ENCODE assay signal across 1 cellular context in genomic region chr12:51388826-51389225, GRCh38.
TF ChIP-seq lines count a peak whose summit lies in the region.

No MANE protein-coding gene starts in this region.

TF ChIP-seq in GM12878, 131 proteins besides CTCF, POLR2A, EP300 and RAD21:
- TF ChIP-seq ATF7 (IDR thresholded peaks at IDR 0.05; ENCODE audit: low read depth) (no peak), SREBF2 (IDR thresholded peaks at IDR 0.05; ENCODE audit: low read length) (no peak), RAD51 (IDR thresholded peaks at IDR 0.05) (no peak), ZNF622 (IDR thresholded peaks at IDR 0.05) (no peak), TAF1 (IDR thresholded peaks at IDR 0.05; ENCODE audit: borderline replicate concordance, low read depth, low read length) (no peak), JUND (IDR thresholded peaks at IDR 0.05; ENCODE audit: low read depth, low read length) (no peak), IKZF2 (IDR thresholded peaks at IDR 0.05) (no peak), CREM (IDR thresholded peaks at IDR 0.05; ENCODE audit: low read depth) (no peak), SUPT20H (IDR thresholded peaks at IDR 0.05; ENCODE audit: borderline replicate concordance, control insufficient read depth, low read depth, low read length) (no peak), SKIL (IDR thresholded peaks at IDR 0.05; ENCODE audit: low read depth, poor library complexity, severe bottlenecking) (no peak), ZSCAN29 (IDR thresholded peaks at IDR 0.05) (no peak)
- TF ChIP-seq, protein P1, sequence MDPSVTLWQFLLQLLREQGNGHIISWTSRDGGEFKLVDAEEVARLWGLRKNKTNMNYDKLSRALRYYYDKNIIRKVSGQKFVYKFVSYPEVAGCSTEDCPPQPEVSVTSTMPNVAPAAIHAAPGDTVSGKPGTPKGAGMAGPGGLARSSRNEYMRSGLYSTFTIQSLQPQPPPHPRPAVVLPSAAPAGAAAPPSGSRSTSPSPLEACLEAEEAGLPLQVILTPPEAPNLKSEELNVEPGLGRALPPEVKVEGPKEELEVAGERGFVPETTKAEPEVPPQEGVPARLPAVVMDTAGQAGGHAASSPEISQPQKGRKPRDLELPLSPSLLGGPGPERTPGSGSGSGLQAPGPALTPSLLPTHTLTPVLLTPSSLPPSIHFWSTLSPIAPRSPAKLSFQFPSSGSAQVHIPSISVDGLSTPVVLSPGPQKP (IDR thresholded peaks at IDR 0.05; ENCODE audit: low read depth, low read length), result no peak
- TF ChIP-seq, protein P2, sequence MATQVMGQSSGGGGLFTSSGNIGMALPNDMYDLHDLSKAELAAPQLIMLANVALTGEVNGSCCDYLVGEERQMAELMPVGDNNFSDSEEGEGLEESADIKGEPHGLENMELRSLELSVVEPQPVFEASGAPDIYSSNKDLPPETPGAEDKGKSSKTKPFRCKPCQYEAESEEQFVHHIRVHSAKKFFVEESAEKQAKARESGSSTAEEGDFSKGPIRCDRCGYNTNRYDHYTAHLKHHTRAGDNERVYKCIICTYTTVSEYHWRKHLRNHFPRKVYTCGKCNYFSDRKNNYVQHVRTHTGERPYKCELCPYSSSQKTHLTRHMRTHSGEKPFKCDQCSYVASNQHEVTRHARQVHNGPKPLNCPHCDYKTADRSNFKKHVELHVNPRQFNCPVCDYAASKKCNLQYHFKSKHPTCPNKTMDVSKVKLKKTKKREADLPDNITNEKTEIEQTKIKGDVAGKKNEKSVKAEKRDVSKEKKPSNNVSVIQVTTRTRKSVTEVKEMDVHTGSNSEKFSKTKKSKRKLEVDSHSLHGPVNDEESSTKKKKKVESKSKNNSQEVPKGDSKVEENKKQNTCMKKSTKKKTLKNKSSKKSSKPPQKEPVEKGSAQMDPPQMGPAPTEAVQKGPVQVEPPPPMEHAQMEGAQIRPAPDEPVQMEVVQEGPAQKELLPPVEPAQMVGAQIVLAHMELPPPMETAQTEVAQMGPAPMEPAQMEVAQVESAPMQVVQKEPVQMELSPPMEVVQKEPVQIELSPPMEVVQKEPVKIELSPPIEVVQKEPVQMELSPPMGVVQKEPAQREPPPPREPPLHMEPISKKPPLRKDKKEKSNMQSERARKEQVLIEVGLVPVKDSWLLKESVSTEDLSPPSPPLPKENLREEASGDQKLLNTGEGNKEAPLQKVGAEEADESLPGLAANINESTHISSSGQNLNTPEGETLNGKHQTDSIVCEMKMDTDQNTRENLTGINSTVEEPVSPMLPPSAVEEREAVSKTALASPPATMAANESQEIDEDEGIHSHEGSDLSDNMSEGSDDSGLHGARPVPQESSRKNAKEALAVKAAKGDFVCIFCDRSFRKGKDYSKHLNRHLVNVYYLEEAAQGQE (IDR thresholded peaks at IDR 0.05; ENCODE audit: low read depth, low read length), result no peak
